In the genomic region with DNA sequence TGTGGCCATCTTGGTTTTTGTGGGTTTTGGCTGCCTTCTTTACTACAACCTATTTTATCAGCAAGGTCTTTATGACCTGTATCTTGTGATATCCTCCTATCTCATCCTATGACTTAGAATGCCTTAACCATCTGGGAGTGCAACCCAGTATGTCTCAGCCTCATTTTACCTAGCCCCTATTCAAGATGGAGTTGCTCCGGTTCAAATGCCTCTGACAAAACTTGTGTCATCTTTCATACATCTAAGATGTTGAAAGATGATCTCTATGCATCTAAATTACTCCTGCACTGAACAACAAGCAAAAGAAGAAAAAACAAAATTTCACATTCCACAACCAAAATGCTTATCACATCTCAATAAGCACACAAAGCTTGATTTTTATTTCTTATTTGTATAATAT, we compare ENCODE assay signal across 2 cellular contexts.
TF ChIP-seq lines count a peak whose summit lies in the region.

No MANE protein-coding gene starts in this region.

TF ChIP-seq in GM23338, 12 proteins besides CTCF, POLR2A, EP300 and RAD21 (continued from another document):
- TF ChIP-seq, protein P1, sequence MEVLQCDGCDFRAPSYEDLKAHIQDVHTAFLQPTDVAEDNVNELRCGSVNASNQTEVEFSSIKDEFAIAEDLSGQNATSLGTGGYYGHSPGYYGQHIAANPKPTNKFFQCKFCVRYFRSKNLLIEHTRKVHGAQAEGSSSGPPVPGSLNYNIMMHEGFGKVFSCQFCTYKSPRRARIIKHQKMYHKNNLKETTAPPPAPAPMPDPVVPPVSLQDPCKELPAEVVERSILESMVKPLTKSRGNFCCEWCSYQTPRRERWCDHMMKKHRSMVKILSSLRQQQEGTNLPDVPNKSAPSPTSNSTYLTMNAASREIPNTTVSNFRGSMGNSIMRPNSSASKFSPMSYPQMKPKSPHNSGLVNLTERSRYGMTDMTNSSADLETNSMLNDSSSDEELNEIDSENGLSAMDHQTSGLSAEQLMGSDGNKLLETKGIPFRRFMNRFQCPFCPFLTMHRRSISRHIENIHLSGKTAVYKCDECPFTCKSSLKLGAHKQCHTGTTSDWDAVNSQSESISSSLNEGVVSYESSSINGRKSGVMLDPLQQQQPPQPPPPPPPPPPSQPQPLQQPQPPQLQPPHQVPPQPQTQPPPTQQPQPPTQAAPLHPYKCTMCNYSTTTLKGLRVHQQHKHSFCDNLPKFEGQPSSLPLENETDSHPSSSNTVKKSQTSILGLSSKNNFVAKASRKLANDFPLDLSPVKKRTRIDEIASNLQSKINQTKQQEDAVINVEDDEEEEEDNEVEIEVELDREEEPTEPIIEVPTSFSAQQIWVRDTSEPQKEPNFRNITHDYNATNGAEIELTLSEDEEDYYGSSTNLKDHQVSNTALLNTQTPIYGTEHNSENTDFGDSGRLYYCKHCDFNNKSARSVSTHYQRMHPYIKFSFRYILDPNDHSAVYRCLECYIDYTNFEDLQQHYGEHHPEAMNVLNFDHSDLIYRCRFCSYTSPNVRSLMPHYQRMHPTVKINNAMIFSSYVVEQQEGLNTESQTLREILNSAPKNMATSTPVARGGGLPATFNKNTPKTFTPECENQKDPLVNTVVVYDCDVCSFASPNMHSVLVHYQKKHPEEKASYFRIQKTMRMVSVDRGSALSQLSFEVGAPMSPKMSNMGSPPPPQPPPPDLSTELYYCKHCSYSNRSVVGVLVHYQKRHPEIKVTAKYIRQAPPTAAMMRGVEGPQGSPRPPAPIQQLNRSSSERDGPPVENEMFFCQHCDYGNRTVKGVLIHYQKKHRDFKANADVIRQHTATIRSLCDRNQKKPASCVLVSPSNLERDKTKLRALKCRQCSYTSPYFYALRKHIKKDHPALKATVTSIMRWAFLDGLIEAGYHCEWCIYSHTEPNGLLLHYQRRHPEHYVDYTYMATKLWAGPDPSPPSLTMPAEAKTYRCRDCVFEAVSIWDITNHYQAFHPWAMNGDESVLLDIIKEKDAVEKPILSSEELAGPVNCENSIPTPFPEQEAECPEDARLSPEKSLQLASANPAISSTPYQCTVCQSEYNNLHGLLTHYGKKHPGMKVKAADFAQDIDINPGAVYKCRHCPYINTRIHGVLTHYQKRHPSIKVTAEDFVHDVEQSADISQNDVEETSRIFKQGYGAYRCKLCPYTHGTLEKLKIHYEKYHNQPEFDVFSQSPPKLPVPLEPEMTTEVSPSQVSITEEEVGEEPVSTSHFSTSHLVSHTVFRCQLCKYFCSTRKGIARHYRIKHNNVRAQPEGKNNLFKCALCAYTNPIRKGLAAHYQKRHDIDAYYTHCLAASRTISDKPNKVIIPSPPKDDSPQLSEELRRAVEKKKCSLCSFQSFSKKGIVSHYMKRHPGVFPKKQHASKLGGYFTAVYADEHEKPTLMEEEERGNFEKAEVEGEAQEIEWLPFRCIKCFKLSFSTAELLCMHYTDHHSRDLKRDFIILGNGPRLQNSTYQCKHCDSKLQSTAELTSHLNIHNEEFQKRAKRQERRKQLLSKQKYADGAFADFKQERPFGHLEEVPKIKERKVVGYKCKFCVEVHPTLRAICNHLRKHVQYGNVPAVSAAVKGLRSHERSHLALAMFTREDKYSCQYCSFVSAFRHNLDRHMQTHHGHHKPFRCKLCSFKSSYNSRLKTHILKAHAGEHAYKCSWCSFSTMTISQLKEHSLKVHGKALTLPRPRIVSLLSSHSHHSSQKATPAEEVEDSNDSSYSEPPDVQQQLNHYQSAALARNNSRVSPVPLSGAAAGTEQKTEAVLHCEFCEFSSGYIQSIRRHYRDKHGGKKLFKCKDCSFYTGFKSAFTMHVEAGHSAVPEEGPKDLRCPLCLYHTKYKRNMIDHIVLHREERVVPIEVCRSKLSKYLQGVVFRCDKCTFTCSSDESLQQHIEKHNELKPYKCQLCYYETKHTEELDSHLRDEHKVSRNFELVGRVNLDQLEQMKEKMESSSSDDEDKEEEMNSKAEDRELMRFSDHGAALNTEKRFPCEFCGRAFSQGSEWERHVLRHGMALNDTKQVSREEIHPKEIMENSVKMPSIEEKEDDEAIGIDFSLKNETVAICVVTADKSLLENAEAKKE (CRISPR knock-in tag; IDR thresholded peaks at IDR 0.05), result no peak
TF ChIP-seq in GM23338: peak in this region for 0.

TF ChIP-seq in K562, 482 proteins besides CTCF, POLR2A, EP300 and RAD21 (continued from another document):
- TF ChIP-seq IRF9 (tag; IDR thresholded peaks at IDR 0.05), result 0 out of 2 replicates have a peak, but pooled peaks have one; percentile 62
- TF ChIP-seq BRF1 (IDR thresholded peaks at IDR 0.05; ENCODE audit: borderline replicate concordance, extremely low read depth, insufficient read length), result no peak
- TF ChIP-seq MEF2D (tag; conservative IDR thresholded peaks at IDR 0.05; ENCODE audit: low read depth), result 0 out of 2 replicates have a peak, but pooled peaks have one; percentile 66
- no peak for TF ChIP-seq SMAD1 (IDR thresholded peaks at IDR 0.05; ENCODE audit: low read depth, low read length, partially characterized antibody)
- no peak for TF ChIP-seq STAG1 (CRISPR knock-in tag; IDR thresholded peaks at IDR 0.05; ENCODE audit: borderline replicate concordance)
- TF ChIP-seq, protein P2, sequence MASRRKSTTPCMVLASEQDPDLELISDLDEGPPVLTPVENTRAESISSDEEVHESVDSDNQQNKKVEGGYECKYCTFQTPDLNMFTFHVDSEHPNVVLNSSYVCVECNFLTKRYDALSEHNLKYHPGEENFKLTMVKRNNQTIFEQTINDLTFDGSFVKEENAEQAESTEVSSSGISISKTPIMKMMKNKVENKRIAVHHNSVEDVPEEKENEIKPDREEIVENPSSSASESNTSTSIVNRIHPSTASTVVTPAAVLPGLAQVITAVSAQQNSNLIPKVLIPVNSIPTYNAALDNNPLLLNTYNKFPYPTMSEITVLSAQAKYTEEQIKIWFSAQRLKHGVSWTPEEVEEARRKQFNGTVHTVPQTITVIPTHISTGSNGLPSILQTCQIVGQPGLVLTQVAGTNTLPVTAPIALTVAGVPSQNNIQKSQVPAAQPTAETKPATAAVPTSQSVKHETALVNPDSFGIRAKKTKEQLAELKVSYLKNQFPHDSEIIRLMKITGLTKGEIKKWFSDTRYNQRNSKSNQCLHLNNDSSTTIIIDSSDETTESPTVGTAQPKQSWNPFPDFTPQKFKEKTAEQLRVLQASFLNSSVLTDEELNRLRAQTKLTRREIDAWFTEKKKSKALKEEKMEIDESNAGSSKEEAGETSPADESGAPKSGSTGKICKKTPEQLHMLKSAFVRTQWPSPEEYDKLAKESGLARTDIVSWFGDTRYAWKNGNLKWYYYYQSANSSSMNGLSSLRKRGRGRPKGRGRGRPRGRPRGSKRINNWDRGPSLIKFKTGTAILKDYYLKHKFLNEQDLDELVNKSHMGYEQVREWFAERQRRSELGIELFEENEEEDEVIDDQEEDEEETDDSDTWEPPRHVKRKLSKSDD (conservative IDR thresholded peaks at IDR 0.05; ENCODE audit: low read length), result no peak
- peak; percentile 35; the same call in 1 of the 2 replicates for TF ChIP-seq PTRF (tag; IDR thresholded peaks at IDR 0.05)
- TF ChIP-seq NR2C1 (IDR thresholded peaks at IDR 0.05), result no peak
- 0 out of 2 replicates have a peak, but pooled peaks have one; percentile 31 for TF ChIP-seq NR2C1 (tag; IDR thresholded peaks at IDR 0.05)
- no peak; the same call in 1 of the 2 replicates for TF ChIP-seq ZNF644 (tag; IDR thresholded peaks at IDR 0.05; ENCODE audit: low read depth)
- no peak for TF ChIP-seq XRCC3 (IDR thresholded peaks at IDR 0.05)
- peak; percentile 72 for TF ChIP-seq PYGO2 (tag; IDR thresholded peaks at IDR 0.05)
- TF ChIP-seq GTF2A2 (tag; IDR thresholded peaks at IDR 0.05), result 0 out of 2 replicates have a peak, but pooled peaks have one; percentile 55
- TF ChIP-seq HIVEP1 (CRISPR knock-in tag; IDR thresholded peaks at IDR 0.05), result no peak
- TF ChIP-seq ZNF583 (CRISPR knock-in tag; IDR thresholded peaks at IDR 0.05), result peak; percentile 65; the same call in 1 of the 2 replicates
- TF ChIP-seq ZNF740 (CRISPR knock-in tag; IDR thresholded peaks at IDR 0.05), result no peak
- 0 out of 4 replicates have a peak, but pooled peaks of 1 of the 2 experiments have one; percentile 65 for TF ChIP-seq ZNF740 (tag; IDR thresholded peaks at IDR 0.05)
- 0 out of 2 replicates have a peak, but pooled peaks have one; percentile 30 for TF ChIP-seq DDX20 (tag; IDR thresholded peaks at IDR 0.05; ENCODE audit: low read depth)
- no peak for TF ChIP-seq MEIS2 (IDR thresholded peaks at IDR 0.05; ENCODE audit: partially characterized antibody)
- peak; percentile 38; the same call in 1 of the 2 replicates for TF ChIP-seq SMAD4 (CRISPR knock-in tag; conservative IDR thresholded peaks at IDR 0.05)
- TF ChIP-seq EWSR1 (IDR thresholded peaks at IDR 0.05; ENCODE audit: borderline replicate concordance, low read depth, partially characterized antibody), result no peak
- 0 out of 2 replicates have a peak, but pooled peaks have one; percentile 33 for TF ChIP-seq ZNF668 (CRISPR knock-in tag; IDR thresholded peaks at IDR 0.05)
- TF ChIP-seq ZNF707 (CRISPR knock-in tag; conservative IDR thresholded peaks at IDR 0.05), result no peak
- peak; percentile 61 for TF ChIP-seq PTTG1 (tag; IDR thresholded peaks at IDR 0.05; ENCODE audit: low read depth)
- peak; percentile 81 for TF ChIP-seq DMBX1 (CRISPR knock-in tag; IDR thresholded peaks at IDR 0.05; ENCODE audit: borderline replicate concordance)
- TF ChIP-seq, protein P3, sequence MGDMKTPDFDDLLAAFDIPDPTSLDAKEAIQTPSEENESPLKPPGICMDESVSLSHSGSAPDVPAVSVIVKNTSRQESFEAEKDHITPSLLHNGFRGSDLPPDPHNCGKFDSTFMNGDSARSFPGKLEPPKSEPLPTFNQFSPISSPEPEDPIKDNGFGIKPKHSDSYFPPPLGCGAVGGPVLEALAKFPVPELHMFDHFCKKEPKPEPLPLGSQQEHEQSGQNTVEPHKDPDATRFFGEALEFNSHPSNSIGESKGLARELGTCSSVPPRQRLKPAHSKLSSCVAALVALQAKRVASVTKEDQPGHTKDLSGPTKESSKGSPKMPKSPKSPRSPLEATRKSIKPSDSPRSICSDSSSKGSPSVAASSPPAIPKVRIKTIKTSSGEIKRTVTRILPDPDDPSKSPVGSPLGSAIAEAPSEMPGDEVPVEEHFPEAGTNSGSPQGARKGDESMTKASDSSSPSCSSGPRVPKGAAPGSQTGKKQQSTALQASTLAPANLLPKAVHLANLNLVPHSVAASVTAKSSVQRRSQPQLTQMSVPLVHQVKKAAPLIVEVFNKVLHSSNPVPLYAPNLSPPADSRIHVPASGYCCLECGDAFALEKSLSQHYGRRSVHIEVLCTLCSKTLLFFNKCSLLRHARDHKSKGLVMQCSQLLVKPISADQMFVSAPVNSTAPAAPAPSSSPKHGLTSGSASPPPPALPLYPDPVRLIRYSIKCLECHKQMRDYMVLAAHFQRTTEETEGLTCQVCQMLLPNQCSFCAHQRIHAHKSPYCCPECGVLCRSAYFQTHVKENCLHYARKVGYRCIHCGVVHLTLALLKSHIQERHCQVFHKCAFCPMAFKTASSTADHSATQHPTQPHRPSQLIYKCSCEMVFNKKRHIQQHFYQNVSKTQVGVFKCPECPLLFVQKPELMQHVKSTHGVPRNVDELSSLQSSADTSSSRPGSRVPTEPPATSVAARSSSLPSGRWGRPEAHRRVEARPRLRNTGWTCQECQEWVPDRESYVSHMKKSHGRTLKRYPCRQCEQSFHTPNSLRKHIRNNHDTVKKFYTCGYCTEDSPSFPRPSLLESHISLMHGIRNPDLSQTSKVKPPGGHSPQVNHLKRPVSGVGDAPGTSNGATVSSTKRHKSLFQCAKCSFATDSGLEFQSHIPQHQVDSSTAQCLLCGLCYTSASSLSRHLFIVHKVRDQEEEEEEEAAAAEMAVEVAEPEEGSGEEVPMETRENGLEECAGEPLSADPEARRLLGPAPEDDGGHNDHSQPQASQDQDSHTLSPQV (IDR thresholded peaks at IDR 0.05), result 0 out of 2 replicates have a peak, but pooled peaks have one; percentile 29
- TF ChIP-seq CXXC5 (CRISPR knock-in tag; IDR thresholded peaks at IDR 0.05), result 0 out of 2 replicates have a peak, but pooled peaks have one; percentile 24
- no peak for TF ChIP-seq ZEB2 (IDR thresholded peaks at IDR 0.05)
- peak; percentile 19; the same call in 1 of the 2 replicates for TF ChIP-seq NFE2L1 (tag; IDR thresholded peaks at IDR 0.05; ENCODE audit: borderline replicate concordance, low read depth)
- no peak for TF ChIP-seq MTA3 (IDR thresholded peaks at IDR 0.05; ENCODE audit: borderline replicate concordance)
